Comparison of ENCODE assay signal across 13 cellular contexts in the genomic region with DNA sequence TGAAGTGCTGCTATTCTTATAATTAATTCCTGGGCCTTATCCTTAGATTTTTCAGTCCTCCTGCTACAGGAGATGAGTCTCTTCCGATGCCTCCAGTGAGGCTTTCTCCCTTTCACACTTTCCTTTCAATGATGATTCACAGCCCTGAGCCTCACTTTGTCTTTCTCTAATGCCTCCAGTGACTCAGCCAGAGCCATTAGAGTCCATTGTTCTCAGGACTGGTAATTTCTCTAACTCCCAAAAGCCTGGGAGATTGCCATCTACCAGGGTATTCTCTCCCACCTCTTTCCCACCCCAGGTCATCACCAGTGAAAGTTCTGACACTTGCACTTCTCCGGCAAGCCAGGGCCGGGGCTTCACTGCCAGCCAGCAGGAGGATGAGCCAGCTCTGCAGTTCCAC. TPM values are rescaled to one million over a fixed set of nuclear protein-coding genes. Genes with fewer than 3 reads are reported as not detected.
DNase-seq lines count a peak whose midpoint lies in the region; ATAC-seq, FAIRE-seq and TF ChIP-seq lines count a peak whose summit lies in the region.
"Had no signal": no experiment of that assay in that cellular context is flagged by ENCODE, and none has a peak within 500 bp of the region (broad histone marks: within the 10 kb centered on the region; RNA-seq: fewer than 3 reads in every experiment).

No MANE protein-coding gene starts in this region.

- H2AFZ ChIP-seq in GM23338 (no peak overlapping the region), endothelial cell of umbilical vein (ENCODE audit: low read depth, low read length) (no peak overlapping the region)

- H3K36me3 ChIP-seq in GM23338 (ENCODE audit: insufficient read depth) (no peaks in the 10 kb centered on the region), endothelial cell of umbilical vein (ENCODE audit: control insufficient read depth in 2 of 2, extremely low read depth in 1 of 2, insufficient read depth in 2 of 2, low read length in 2 of 2) (no peaks in the 10 kb centered on the region), WERI-Rb-1 (no peaks in the 10 kb centered on the region), right atrium auricular region (no peaks in the 10 kb centered on the region)

- H3K4me3 ChIP-seq in GM23338, result no peak overlapping the region
- H3K4me3 ChIP-seq in endothelial cell of umbilical vein (replicated peaks in 1 of 3; ENCODE audit: insufficient read depth in 1 of 3, low read depth in 1 of 3, low read length in 3 of 3), result no peak overlapping the region
- H3K4me3 ChIP-seq in WERI-Rb-1 (ENCODE audit: low read depth, low read length), result no peak overlapping the region
- no peak overlapping the region for H3K4me3 ChIP-seq in right atrium auricular region

- H4K20me1 ChIP-seq in GM23338 (replicated peaks; ENCODE audit: insufficient read depth) (no peaks in the 10 kb centered on the region), endothelial cell of umbilical vein (replicated peaks; ENCODE audit: control insufficient read depth, extremely low read depth, insufficient read depth, low read length) (no peaks in the 10 kb centered on the region)

- H3K27me3 ChIP-seq in GM23338 (ENCODE audit: insufficient read depth) (no peaks in the 10 kb centered on the region), endothelial cell of umbilical vein (ENCODE audit: control insufficient read depth in 2 of 2, insufficient read depth in 2 of 2, low read length in 2 of 2) (peaks cover 7 to 16% of the 10 kb centered on the region in 2 experiments), WERI-Rb-1 (ENCODE audit: insufficient read depth, low read depth, severe bottlenecking) (no peaks in the 10 kb centered on the region), right atrium auricular region (no peaks in the 10 kb centered on the region)

- DNase-seq in GM23338 (ENCODE audit: low spot score), result peak; percentile 3
- DNase-seq in RKO (ENCODE audit: low spot score), result peak; percentile 42
- peak; percentile 82 for DNase-seq in endothelial cell of umbilical vein (ENCODE audit: low read depth, low spot score)
- DNase-seq in lung microvascular endothelial cell (ENCODE audit: low read depth in 2 of 2), result peak; percentile 59 to 89
- DNase-seq in effector memory CD8-positive, alpha-beta T cell, result no peak
- no peak for DNase-seq in WERI-Rb-1
- no peak for DNase-seq in right atrium auricular region (ENCODE audit: low spot score)
- DNase-seq: activated naive CD4-positive, alpha-beta T cell treated with Interleukin-2 at 50 U/mL for 16 hours; GDM1 had no signal

- no peaks in the 10 kb centered on the region for H3K9me1 ChIP-seq in endothelial cell of umbilical vein (replicated peaks; ENCODE audit: control insufficient read depth, extremely low read depth, insufficient read depth, low read length)

- no peak overlapping the region for H3K4me2 ChIP-seq in GM23338
- no peak overlapping the region for H3K4me2 ChIP-seq in endothelial cell of umbilical vein (ENCODE audit: insufficient read depth, low read length)

- no peak overlapping the region for H3K4me3 Mint-ChIP-seq in GM23338
- no peak overlapping the region for H3K4me3 Mint-ChIP-seq in effector memory CD8-positive, alpha-beta T cell
- H3K4me3 Mint-ChIP-seq: nephron had no signal

- H3K27ac Mint-ChIP-seq in GM23338, result no peak overlapping the region
- H3K27ac Mint-ChIP-seq in effector memory CD8-positive, alpha-beta T cell, result no peak overlapping the region
- H3K27ac Mint-ChIP-seq: nephron had no signal

- no TSS peak for BruUV-seq in endothelial cell of umbilical vein (replicated peaks; lab: Mats Ljungman, UMichigan)

- ATAC-seq in GM23338 (no peak; the same call in 2 of the 3 replicates), HG03159 (IDR thresholded peaks at IDR 0.05; ENCODE audit: unreplicated experiment) (no peak)
- no peak for ATAC-seq in effector memory CD8-positive, alpha-beta T cell (replicated peaks)
- ATAC-seq: left lobe of liver had no signal

- no peak overlapping the region for H3K9ac ChIP-seq in endothelial cell of umbilical vein (replicated peaks; ENCODE audit: extremely low read depth, insufficient read depth, low read length)

- H3K9me2 ChIP-seq in GM23338 (ENCODE audit: insufficient read depth), result no peaks in the 10 kb centered on the region

- H3F3A ChIP-seq in GM23338 (replicated peaks; ENCODE audit: low read depth), result no peaks in the 10 kb centered on the region

- no peaks in the 10 kb centered on the region for H3K36me3 Mint-ChIP-seq in GM23338 (ENCODE audit: low read depth)
- H3K36me3 Mint-ChIP-seq in effector memory CD8-positive, alpha-beta T cell (ENCODE audit: insufficient read depth), result no peaks in the 10 kb centered on the region

- no peaks in the 10 kb centered on the region for H3K9me3 Mint-ChIP-seq in GM23338
- no peaks in the 10 kb centered on the region for H3K9me3 Mint-ChIP-seq in effector memory CD8-positive, alpha-beta T cell
- H3K9me3 Mint-ChIP-seq: nephron had no signal

- H3K79me2 ChIP-seq in GM23338 (replicated peaks; ENCODE audit: insufficient read depth) (no peaks in the 10 kb centered on the region), endothelial cell of umbilical vein (ENCODE audit: control insufficient read depth, insufficient read depth, low read length) (no peaks in the 10 kb centered on the region)

- no peak for TF ChIP-seq POLR2A in endothelial cell of umbilical vein (IDR thresholded peaks at IDR 0.05; ENCODE audit: low read depth, low read length)

- no peaks in the 10 kb centered on the region for H3K9me3 ChIP-seq in endothelial cell of umbilical vein (replicated peaks; ENCODE audit: control insufficient read depth, insufficient read depth, low read length)
- H3K9me3 ChIP-seq in WERI-Rb-1 (ENCODE audit: severe bottlenecking), result no peaks in the 10 kb centered on the region
- no peaks in the 10 kb centered on the region for H3K9me3 ChIP-seq in right atrium auricular region

- FAIRE-seq in endothelial cell of umbilical vein (lab: Jason Lieb, UNC), result peak; percentile 92

- dilution Hi-C loops in endothelial cell of umbilical vein (cut with MboI; ENCODE audit: extremely low pct_ligation_motif_present, low sequenced_read_pairs), result no loop called here

- TF ChIP-seq CTCF in GM23338 (conservative IDR thresholded peaks at IDR 0.05; ENCODE audit: low read depth in 2 of 2) (no peak), endothelial cell of umbilical vein (IDR thresholded peaks at IDR 0.05; ENCODE audit: extremely low read depth in 1 of 2, insufficient read depth in 1 of 2, low read depth in 1 of 2, low read length in 2 of 2) (no peak), WERI-Rb-1 (IDR thresholded peaks at IDR 0.05; ENCODE audit: low read depth, low read length) (no peak), right atrium auricular region (IDR thresholded peaks at IDR 0.05) (no peak)

- peaks cover 3% of the 10 kb centered on the region for H3K27me3 Mint-ChIP-seq in GM23338 (ENCODE audit: insufficient read depth, low read depth, poor library complexity)
- peaks cover 10 to 31% of the 10 kb centered on the region in 2 donors for H3K27me3 Mint-ChIP-seq in effector memory CD8-positive, alpha-beta T cell

- POLR2A ChIA-PET in endothelial cell of umbilical vein (lab: Charles Lee), result interaction anchor here (1.0 kb wide), 1 partner anchor 1208 kb away, joined by 3 read pairs; no protein-coding TSS in a partner anchor

- peaks cover 11% of the 10 kb centered on the region; the same call in 2 of the 3 replicates for H3K4me1 Mint-ChIP-seq in GM23338
- no peaks in the 10 kb centered on the region for H3K4me1 Mint-ChIP-seq in effector memory CD8-positive, alpha-beta T cell (ENCODE audit: low read depth in 2 of 2)

- intact Hi-C loops in endothelial cell of umbilical vein (cut with micrococcal nuclease), result loop anchor here (2.0 kb wide), 1 partner anchor 33 kb away; no protein-coding TSS in a partner anchor

- no peak overlapping the region for H3K27ac ChIP-seq in GM23338 (ENCODE audit: low read depth)
- peak overlapping the region; percentile 39 for H3K27ac ChIP-seq in endothelial cell of umbilical vein (ENCODE audit: insufficient read depth, low read depth, low read length)
- H3K27ac ChIP-seq in WERI-Rb-1, result no peak overlapping the region
- no peak overlapping the region for H3K27ac ChIP-seq in right atrium auricular region
- H3K27ac ChIP-seq: C4-2B had no signal

- H3K4me1 ChIP-seq in GM23338 (ENCODE audit: insufficient read depth) (no peaks in the 10 kb centered on the region), endothelial cell of umbilical vein (ENCODE audit: control insufficient read depth, extremely low read depth, insufficient read depth, low read length) (peaks cover 9% of the 10 kb centered on the region), right atrium auricular region (peaks cover 0 to 5% of the 10 kb centered on the region in 2 donors)

- CTCF ChIA-PET in endothelial cell of umbilical vein (lab: Charles Lee), result no interaction called here

TF ChIP-seq in GM23338, 12 proteins besides CTCF, POLR2A, EP300 and RAD21 (continues in another document):
- TF ChIP-seq CREB1 (CRISPR knock-in tag; IDR thresholded peaks at IDR 0.05; ENCODE audit: low read depth) (no peak), ZNF331 (CRISPR knock-in tag; IDR thresholded peaks at IDR 0.05; ENCODE audit: low read depth) (no peak), NANOG (IDR thresholded peaks at IDR 0.05; ENCODE audit: borderline replicate concordance) (no peak), JUNB (IDR thresholded peaks at IDR 0.05; ENCODE audit: unreplicated experiment) (no peak), EZH2phosphoT487 (IDR thresholded peaks at IDR 0.05; ENCODE audit: unreplicated experiment) (no peak), POLR2AphosphoS5 (IDR thresholded peaks at IDR 0.05; ENCODE audit: low read depth) (no peak)

TF ChIP-seq in endothelial cell of umbilical vein, 7 proteins besides CTCF, POLR2A, EP300 and RAD21 (continues in another document):
- TF ChIP-seq, protein P1, sequence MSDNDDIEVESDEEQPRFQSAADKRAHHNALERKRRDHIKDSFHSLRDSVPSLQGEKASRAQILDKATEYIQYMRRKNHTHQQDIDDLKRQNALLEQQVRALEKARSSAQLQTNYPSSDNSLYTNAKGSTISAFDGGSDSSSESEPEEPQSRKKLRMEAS (IDR thresholded peaks at IDR 0.05; ENCODE audit: insufficient read depth, insufficient read length), result no peak
- peak; percentile 97 for TF ChIP-seq FOS (IDR thresholded peaks at IDR 0.05; ENCODE audit: borderline replicate concordance, insufficient read depth, low read length)
- peak; percentile 92 for TF ChIP-seq JUN (IDR thresholded peaks at IDR 0.05; ENCODE audit: borderline replicate concordance, insufficient read depth, insufficient read length, low read depth)

RNA-seq across cellular contexts. Expression of a gene that starts 49.6 kb away (rescaled TPM):
- total RNA-seq in GM23338 (2014; rRNA removed; shearing (Covaris generic)), result 92.2 and 108 TPM in 2 replicates
- polyA plus RNA-seq in GM23338 (2016; fragmentation: Nextera tagmentation; extraction: Ambion mirVana) (159 and 166 TPM in 2 replicates), endothelial cell of umbilical vein (41.8 and 44.4 TPM in 2 replicates)
- total RNA-seq in endothelial cell of umbilical vein (95.7 and 111 TPM in 2 replicates), lung microvascular endothelial cell (23.3 and 24.4 TPM in 2 replicates), right atrium auricular region (10 to 100 TPM; 26.1 to 39.9 TPM)
- 20.6 and 30.6 TPM in 2 replicates for polyA plus RNA-seq in endothelial cell of umbilical vein (2011; cell fraction: cytosol; rRNA removed)
- 361 and 575 TPM in 2 replicates for polyA plus RNA-seq in endothelial cell of umbilical vein (2011; cell fraction: nucleus; rRNA removed)
- 61.3 and 103 TPM in 2 replicates for polyA plus RNA-seq in endothelial cell of umbilical vein (2012)
- 30.9 and 31.1 TPM in 2 replicates for polyA minus RNA-seq in endothelial cell of umbilical vein
- polyA minus RNA-seq in endothelial cell of umbilical vein (2011; cell fraction: cytosol; rRNA and poly(A)+ RNA removed), result 8.6 TPM
- polyA minus RNA-seq in endothelial cell of umbilical vein (2011; cell fraction: nucleus; rRNA and poly(A)+ RNA removed), result 98.8 and 136 TPM in 2 replicates

Comparison
In these comparisons a context has a peak if more than half of its experiments do, and no peak if none do; other contexts are left out.
1. DNase-seq: peak in GM23338 (single experiment), RKO (single experiment), endothelial cell of umbilical vein (single experiment) and lung microvascular endothelial cell (2 of 2); none in effector memory CD8-positive, alpha-beta T cell (0 of 3), WERI-Rb-1 (single experiment) and right atrium auricular region (single experiment).